In genomic region chr12:124082676-124083075, GRCh38 we compare ENCODE assay signal across 20 cellular contexts.
"Had no signal": no experiment of that assay in that cellular context is flagged by ENCODE, and none has a peak within 500 bp of the region (broad histone marks: within the 10 kb centered on the region; RNA-seq: fewer than 3 reads in every experiment).

No MANE protein-coding gene starts in this region.

- DNase-seq: activated B cell treated with CpG ODN at 0.5 μM for 24 hours; activated CD4-positive, alpha-beta T cell treated with anti-CD3 and anti-CD28 coated beads for 1 hour; activated CD4-positive, alpha-beta T cell treated with anti-CD3 and anti-CD28 coated beads, Interleukin-2, amount 10 ng/mL, durations not matched to agents 24 days and 14 days; activated CD4-positive, alpha-beta T cell treated with anti-CD3 and anti-CD28 coated beads, Interleukin-2, amount 50 U/mL, for 48 hours; activated CD8-positive, alpha-beta memory T cell treated with anti-CD3 and anti-CD28 coated beads, Interleukin-2, amount 10 ng/mL, durations not matched to agents 7 days and 5 days; activated effector memory CD4-positive, alpha-beta T cell treated with Interleukin-2 at 50 U/mL for 16 hours; activated naive CD4-positive, alpha-beta T cell; activated T-cell treated with anti-CD3 and anti-CD28 coated beads, Interleukin-2, amount 50 U/mL, for 24 hours; aorta; caudate nucleus; MM.1S; NCI-H1105; NCI-H1436 treated with DMSO at 0.1 percent for 48 hours; NCI-H187; NCI-H2081; NCI-H510A treated with DMSO at 0.1 percent for 48 hours; NCI-H748 treated with DMSO at 0.1 percent for 48 hours; SIG-M5; T-helper 17 cell; T-helper 9 cell had no signal
